Comparison of ENCODE assay signal across 1 cellular context in genomic region chr2:177260398-177260797, GRCh38.
TF ChIP-seq lines count a peak whose summit lies in the region.

No MANE protein-coding gene starts in this region.

TF ChIP-seq in endothelial cell of umbilical vein, 7 proteins besides CTCF, POLR2A, EP300 and RAD21:
- TF ChIP-seq, protein P1, sequence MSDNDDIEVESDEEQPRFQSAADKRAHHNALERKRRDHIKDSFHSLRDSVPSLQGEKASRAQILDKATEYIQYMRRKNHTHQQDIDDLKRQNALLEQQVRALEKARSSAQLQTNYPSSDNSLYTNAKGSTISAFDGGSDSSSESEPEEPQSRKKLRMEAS (IDR thresholded peaks at IDR 0.05; ENCODE audit: insufficient read depth, insufficient read length), result no peak
- no peak for TF ChIP-seq EZH2 (IDR thresholded peaks at IDR 0.05; ENCODE audit: borderline replicate concordance, low read depth, low read length, severe bottlenecking)
- no peak for TF ChIP-seq GATA2 (IDR thresholded peaks at IDR 0.05; ENCODE audit: insufficient read depth, insufficient read length, low read depth, low read length)
- no peak for TF ChIP-seq JUN (IDR thresholded peaks at IDR 0.05; ENCODE audit: borderline replicate concordance, insufficient read depth, insufficient read length, low read depth)
- no peak for TF ChIP-seq MYC (IDR thresholded peaks at IDR 0.05; ENCODE audit: low read depth, low read length)
- TF ChIP-seq FOS (IDR thresholded peaks at IDR 0.05; ENCODE audit: borderline replicate concordance, insufficient read depth, low read length), result no peak
- no peak for TF ChIP-seq POLR2AphosphoS5 (IDR thresholded peaks at IDR 0.05; ENCODE audit: insufficient read depth, low read depth, low read length)
